ENCODE assay signal across 1 cellular context in the genomic region with DNA sequence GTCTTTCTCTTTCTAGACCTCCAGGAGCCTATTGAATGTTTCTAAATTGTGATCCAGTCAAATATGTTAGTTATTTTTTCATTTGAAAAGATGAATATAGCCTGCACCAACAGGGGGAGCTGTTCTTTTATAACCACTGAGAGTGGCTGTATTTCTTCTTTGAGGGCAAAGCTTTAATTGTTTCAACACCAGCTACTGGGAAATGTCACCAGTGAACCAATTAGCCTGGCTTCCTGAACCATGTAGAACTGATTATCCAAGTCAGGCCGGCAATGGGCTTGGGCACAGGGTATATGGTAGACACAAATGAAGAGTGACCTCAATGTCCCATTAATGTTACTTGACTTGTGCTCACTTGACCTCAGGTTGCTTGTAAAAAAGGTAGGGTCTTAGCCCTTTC.
TF ChIP-seq lines count a peak whose summit lies in the region.

No MANE protein-coding gene starts in this region.

TF ChIP-seq in K562, 482 proteins besides CTCF, POLR2A, EP300 and RAD21 (continued from another document and continues in another):
- TF ChIP-seq, protein P1, sequence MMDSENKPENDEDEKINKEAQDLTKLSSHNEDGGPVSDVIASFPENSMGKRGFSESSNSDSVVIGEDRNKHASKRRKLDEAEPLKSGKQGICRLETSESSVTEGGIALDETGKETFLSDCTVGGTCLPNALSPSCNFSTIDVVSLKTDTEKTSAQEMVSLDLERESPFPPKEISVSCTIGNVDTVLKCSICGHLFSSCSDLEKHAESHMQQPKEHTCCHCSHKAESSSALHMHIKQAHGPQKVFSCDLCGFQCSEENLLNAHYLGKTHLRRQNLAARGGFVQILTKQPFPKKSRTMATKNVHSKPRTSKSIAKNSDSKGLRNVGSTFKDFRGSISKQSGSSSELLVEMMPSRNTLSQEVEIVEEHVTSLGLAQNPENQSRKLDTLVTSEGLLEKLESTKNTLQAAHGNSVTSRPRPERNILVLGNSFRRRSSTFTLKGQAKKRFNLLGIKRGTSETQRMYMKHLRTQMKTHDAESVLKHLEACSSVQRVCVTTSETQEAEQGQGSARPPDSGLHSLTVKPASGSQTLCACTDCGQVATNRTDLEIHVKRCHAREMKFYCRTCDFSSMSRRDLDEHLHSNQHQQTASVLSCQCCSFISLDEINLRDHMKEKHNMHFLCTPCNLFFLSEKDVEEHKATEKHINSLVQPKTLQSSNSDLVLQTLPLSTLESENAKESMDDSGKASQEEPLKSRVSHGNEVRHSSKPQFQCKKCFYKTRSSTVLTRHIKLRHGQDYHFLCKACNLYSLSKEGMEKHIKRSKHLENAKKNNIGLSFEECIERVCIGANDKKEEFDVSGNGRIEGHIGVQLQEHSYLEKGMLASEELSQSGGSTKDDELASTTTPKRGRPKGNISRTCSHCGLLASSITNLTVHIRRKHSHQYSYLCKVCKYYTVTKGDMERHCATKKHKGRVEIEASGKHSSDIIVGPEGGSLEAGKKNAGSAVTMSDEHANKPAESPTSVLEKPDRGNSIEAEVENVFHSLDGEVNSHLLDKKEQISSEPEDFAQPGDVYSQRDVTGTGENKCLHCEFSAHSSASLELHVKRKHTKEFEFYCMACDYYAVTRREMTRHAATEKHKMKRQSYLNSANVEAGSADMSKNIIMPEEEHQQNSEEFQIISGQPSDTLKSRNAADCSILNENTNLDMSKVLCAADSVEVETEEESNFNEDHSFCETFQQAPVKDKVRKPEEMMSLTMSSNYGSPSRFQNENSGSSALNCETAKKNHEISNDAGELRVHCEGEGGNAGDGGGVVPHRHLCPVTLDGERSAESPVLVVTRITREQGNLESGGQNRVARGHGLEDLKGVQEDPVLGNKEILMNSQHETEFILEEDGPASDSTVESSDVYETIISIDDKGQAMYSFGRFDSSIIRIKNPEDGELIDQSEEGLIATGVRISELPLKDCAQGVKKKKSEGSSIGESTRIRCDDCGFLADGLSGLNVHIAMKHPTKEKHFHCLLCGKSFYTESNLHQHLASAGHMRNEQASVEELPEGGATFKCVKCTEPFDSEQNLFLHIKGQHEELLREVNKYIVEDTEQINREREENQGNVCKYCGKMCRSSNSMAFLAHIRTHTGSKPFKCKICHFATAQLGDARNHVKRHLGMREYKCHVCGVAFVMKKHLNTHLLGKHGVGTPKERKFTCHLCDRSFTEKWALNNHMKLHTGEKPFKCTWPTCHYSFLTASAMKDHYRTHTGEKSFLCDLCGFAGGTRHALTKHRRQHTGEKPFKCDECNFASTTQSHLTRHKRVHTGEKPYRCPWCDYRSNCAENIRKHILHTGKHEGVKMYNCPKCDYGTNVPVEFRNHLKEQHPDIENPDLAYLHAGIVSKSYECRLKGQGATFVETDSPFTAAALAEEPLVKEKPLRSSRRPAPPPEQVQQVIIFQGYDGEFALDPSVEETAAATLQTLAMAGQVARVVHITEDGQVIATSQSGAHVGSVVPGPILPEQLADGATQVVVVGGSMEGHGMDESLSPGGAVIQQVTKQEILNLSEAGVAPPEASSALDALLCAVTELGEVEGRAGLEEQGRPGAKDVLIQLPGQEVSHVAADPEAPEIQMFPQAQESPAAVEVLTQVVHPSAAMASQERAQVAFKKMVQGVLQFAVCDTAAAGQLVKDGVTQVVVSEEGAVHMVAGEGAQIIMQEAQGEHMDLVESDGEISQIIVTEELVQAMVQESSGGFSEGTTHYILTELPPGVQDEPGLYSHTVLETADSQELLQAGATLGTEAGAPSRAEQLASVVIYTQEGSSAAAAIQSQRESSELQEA (IDR thresholded peaks at IDR 0.05; ENCODE audit: low read depth) = no peak
- TF ChIP-seq, protein P2, sequence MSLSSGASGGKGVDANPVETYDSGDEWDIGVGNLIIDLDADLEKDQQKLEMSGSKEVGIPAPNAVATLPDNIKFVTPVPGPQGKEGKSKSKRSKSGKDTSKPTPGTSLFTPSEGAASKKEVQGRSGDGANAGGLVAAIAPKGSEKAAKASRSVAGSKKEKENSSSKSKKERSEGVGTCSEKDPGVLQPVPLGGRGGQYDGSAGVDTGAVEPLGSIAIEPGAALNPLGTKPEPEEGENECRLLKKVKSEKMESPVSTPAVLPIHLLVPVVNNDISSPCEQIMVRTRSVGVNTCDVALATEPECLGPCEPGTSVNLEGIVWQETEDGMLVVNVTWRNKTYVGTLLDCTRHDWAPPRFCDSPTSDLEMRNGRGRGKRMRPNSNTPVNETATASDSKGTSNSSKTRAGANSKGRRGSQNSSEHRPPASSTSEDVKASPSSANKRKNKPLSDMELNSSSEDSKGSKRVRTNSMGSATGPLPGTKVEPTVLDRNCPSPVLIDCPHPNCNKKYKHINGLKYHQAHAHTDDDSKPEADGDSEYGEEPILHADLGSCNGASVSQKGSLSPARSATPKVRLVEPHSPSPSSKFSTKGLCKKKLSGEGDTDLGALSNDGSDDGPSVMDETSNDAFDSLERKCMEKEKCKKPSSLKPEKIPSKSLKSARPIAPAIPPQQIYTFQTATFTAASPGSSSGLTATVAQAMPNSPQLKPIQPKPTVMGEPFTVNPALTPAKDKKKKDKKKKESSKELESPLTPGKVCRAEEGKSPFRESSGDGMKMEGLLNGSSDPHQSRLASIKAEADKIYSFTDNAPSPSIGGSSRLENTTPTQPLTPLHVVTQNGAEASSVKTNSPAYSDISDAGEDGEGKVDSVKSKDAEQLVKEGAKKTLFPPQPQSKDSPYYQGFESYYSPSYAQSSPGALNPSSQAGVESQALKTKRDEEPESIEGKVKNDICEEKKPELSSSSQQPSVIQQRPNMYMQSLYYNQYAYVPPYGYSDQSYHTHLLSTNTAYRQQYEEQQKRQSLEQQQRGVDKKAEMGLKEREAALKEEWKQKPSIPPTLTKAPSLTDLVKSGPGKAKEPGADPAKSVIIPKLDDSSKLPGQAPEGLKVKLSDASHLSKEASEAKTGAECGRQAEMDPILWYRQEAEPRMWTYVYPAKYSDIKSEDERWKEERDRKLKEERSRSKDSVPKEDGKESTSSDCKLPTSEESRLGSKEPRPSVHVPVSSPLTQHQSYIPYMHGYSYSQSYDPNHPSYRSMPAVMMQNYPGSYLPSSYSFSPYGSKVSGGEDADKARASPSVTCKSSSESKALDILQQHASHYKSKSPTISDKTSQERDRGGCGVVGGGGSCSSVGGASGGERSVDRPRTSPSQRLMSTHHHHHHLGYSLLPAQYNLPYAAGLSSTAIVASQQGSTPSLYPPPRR (CRISPR knock-in tag; IDR thresholded peaks at IDR 0.05; ENCODE audit: borderline replicate concordance) = no peak
- TF ChIP-seq, protein P3, sequence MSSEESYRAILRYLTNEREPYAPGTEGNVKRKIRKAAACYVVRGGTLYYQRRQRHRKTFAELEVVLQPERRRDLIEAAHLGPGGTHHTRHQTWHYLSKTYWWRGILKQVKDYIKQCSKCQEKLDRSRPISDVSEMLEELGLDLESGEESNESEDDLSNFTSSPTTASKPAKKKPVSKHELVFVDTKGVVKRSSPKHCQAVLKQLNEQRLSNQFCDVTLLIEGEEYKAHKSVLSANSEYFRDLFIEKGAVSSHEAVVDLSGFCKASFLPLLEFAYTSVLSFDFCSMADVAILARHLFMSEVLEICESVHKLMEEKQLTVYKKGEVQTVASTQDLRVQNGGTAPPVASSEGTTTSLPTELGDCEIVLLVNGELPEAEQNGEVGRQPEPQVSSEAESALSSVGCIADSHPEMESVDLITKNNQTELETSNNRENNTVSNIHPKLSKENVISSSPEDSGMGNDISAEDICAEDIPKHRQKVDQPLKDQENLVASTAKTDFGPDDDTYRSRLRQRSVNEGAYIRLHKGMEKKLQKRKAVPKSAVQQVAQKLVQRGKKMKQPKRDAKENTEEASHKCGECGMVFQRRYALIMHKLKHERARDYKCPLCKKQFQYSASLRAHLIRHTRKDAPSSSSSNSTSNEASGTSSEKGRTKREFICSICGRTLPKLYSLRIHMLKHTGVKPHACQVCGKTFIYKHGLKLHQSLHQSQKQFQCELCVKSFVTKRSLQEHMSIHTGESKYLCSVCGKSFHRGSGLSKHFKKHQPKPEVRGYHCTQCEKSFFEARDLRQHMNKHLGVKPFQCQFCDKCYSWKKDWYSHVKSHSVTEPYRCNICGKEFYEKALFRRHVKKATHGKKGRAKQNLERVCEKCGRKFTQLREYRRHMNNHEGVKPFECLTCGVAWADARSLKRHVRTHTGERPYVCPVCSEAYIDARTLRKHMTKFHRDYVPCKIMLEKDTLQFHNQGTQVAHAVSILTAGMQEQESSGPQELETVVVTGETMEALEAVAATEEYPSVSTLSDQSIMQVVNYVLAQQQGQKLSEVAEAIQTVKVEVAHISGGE (CRISPR knock-in tag; IDR thresholded peaks at IDR 0.05) = no peak
- TF ChIP-seq SIRT6 (IDR thresholded peaks at IDR 0.05; ENCODE audit: low read depth, low read length) (no peak), CC2D1A (IDR thresholded peaks at IDR 0.05) (peak; percentile 17; the same call in 1 of the 2 replicates), GABPA (tag; conservative IDR thresholded peaks at IDR 0.05; ENCODE audit: low read depth) (no peak), SMC3 (conservative IDR thresholded peaks at IDR 0.05; ENCODE audit: insufficient read depth, low read depth, low read length) (peak; percentile 73), ZNF764 (CRISPR knock-in tag; IDR thresholded peaks at IDR 0.05; ENCODE audit: low read depth) (no peak), JUND (IDR thresholded peaks at IDR 0.05; ENCODE audit: borderline replicate concordance, low read depth, low read length) (0 out of 2 replicates have a peak, but pooled peaks have one; percentile 13), JUND (tag; IDR thresholded peaks at IDR 0.05; ENCODE audit: borderline replicate concordance, low read depth, low read length) (no peak), ELF4 (CRISPR knock-in tag; IDR thresholded peaks at IDR 0.05) (no peak), FOXK1 (CRISPR knock-in tag; IDR thresholded peaks at IDR 0.05; ENCODE audit: borderline replicate concordance) (no peak), ZC3H8 (IDR thresholded peaks at IDR 0.05) (no peak), ZNF696 (CRISPR knock-in tag; conservative IDR thresholded peaks at IDR 0.05) (no peak), MEIS2 (IDR thresholded peaks at IDR 0.05; ENCODE audit: partially characterized antibody) (peak; percentile 51), ZNF41 (CRISPR knock-in tag; conservative IDR thresholded peaks at IDR 0.05) (no peak), NCOA2 (IDR thresholded peaks at IDR 0.05; ENCODE audit: partially characterized antibody in 2 of 2) (no peak), HNRNPH1 (optimal IDR thresholded peaks at IDR 0.05; ENCODE audit: low read depth, low read length) (no peak), PRMT5 (CRISPR knock-in tag; IDR thresholded peaks at IDR 0.05) (no peak), HMG20A (CRISPR knock-in tag; conservative IDR thresholded peaks at IDR 0.05) (no peak), BRD4 (IDR thresholded peaks at IDR 0.05) (no peak), MIER1 (IDR thresholded peaks at IDR 0.05; ENCODE audit: low read depth) (no peak), ZNF263 (CRISPR knock-in tag; IDR thresholded peaks at IDR 0.05; ENCODE audit: borderline replicate concordance) (no peak)
- TF ChIP-seq, protein P4, sequence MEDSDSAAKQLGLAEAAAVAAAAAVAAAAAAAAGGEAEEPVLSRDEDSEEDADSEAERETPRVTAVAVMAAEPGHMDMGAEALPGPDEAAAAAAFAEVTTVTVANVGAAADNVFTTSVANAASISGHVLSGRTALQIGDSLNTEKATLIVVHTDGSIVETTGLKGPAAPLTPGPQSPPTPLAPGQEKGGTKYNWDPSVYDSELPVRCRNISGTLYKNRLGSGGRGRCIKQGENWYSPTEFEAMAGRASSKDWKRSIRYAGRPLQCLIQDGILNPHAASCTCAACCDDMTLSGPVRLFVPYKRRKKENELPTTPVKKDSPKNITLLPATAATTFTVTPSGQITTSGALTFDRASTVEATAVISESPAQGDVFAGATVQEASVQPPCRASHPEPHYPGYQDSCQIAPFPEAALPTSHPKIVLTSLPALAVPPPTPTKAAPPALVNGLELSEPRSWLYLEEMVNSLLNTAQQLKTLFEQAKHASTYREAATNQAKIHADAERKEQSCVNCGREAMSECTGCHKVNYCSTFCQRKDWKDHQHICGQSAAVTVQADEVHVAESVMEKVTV (CRISPR knock-in tag; IDR thresholded peaks at IDR 0.05) = peak; percentile 70
- TF ChIP-seq, protein P5, sequence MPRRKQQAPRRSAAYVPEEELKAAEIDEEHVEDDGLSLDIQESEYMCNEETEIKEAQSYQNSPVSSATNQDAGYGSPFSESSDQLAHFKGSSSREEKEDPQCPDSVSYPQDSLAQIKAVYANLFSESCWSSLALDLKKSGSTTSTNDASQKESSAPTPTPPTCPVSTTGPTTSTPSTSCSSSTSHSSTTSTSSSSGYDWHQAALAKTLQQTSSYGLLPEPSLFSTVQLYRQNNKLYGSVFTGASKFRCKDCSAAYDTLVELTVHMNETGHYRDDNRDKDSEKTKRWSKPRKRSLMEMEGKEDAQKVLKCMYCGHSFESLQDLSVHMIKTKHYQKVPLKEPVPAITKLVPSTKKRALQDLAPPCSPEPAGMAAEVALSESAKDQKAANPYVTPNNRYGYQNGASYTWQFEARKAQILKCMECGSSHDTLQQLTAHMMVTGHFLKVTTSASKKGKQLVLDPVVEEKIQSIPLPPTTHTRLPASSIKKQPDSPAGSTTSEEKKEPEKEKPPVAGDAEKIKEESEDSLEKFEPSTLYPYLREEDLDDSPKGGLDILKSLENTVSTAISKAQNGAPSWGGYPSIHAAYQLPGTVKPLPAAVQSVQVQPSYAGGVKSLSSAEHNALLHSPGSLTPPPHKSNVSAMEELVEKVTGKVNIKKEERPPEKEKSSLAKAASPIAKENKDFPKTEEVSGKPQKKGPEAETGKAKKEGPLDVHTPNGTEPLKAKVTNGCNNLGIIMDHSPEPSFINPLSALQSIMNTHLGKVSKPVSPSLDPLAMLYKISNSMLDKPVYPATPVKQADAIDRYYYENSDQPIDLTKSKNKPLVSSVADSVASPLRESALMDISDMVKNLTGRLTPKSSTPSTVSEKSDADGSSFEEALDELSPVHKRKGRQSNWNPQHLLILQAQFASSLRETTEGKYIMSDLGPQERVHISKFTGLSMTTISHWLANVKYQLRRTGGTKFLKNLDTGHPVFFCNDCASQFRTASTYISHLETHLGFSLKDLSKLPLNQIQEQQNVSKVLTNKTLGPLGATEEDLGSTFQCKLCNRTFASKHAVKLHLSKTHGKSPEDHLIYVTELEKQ (CRISPR knock-in tag; IDR thresholded peaks at IDR 0.05) = no peak
- TF ChIP-seq, protein P6, sequence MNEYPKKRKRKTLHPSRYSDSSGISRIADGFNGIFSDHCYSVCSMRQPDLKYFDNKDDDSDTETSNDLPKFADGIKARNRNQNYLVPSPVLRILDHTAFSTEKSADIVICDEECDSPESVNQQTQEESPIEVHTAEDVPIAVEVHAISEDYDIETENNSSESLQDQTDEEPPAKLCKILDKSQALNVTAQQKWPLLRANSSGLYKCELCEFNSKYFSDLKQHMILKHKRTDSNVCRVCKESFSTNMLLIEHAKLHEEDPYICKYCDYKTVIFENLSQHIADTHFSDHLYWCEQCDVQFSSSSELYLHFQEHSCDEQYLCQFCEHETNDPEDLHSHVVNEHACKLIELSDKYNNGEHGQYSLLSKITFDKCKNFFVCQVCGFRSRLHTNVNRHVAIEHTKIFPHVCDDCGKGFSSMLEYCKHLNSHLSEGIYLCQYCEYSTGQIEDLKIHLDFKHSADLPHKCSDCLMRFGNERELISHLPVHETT (CRISPR knock-in tag; conservative IDR thresholded peaks at IDR 0.05 in 1 of 2, IDR thresholded peaks at IDR 0.05 in 1 of 2) = no peak
- TF ChIP-seq, protein P7, sequence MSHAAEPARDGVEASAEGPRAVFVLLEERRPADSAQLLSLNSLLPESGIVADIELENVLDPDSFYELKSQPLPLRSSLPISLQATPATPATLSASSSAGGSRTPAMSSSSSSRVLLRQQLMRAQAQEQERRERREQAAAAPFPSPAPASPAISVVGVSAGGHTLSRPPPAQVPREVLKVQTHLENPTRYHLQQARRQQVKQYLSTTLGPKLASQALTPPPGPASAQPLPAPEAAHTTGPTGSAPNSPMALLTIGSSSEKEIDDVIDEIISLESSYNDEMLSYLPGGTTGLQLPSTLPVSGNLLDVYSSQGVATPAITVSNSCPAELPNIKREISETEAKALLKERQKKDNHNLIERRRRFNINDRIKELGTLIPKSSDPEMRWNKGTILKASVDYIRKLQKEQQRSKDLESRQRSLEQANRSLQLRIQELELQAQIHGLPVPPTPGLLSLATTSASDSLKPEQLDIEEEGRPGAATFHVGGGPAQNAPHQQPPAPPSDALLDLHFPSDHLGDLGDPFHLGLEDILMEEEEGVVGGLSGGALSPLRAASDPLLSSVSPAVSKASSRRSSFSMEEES (CRISPR knock-in tag; IDR thresholded peaks at IDR 0.05) = no peak
